ENCODE assay signal across 8 cellular contexts in genomic region chr18:33900638-33901037, GRCh38.
"Had no signal": no experiment of that assay in that cellular context is flagged by ENCODE, and none has a peak within 500 bp of the region (broad histone marks: within the 10 kb centered on the region; RNA-seq: fewer than 3 reads in every experiment).

No MANE protein-coding gene starts in this region.

- DNase-seq: H9, HCEC 1CT, IMR-90, KG1 had no signal

- H3K4me3 ChIP-seq: GM23338, K562 had no signal

- FAIRE-seq: H1, H54 had no signal

- ATAC-seq: GM23338, K562 had no signal
